ENCODE assay signal across 23 cellular contexts in the genomic region with DNA sequence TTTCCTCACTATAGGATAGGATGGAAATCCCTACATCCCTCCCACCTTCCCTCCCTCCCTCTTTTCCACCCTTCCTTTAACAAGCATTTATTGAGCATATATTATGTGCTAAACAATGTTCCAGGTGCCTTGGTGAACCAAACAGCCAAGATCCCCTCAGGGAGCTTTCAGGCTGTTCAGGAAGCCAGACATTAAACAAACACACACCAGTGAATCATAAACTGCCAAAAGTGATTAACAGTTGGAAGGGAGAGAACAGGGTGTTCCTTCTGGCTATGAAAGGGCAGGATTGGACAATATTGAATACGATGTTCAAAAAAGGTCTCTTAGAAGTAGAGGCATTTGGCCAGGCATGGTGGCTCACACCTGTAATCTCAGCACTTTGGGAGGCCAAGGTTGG.
"Had no signal": no experiment of that assay in that cellular context is flagged by ENCODE, and none has a peak within 500 bp of the region (broad histone marks: within the 10 kb centered on the region; RNA-seq: fewer than 3 reads in every experiment).

No MANE protein-coding gene starts in this region.

- H3K36me3 ChIP-seq: cardiac muscle cell, gastrocnemius medialis, pancreas, right lobe of liver, uterus had no signal

- DNase-seq: activated CD4-positive, alpha-beta memory T cell treated with anti-CD3 and anti-CD28 coated beads for 36 hours; activated CD4-positive, alpha-beta T cell treated with anti-CD3 and anti-CD28 coated beads for 48 hours; activated naive CD4-positive, alpha-beta T cell treated with Interleukin-2 at 50 U/mL for 16 hours; activated naive CD8-positive, alpha-beta T cell treated with anti-CD3 and anti-CD28 coated beads for 36 hours; activated T-cell treated with anti-CD3 and anti-CD28 coated beads, Interleukin-2, amount 50 U/mL, for 48 hours; amniotic stem cell; cortex of kidney; erythroblast; gastrocnemius medialis; head of caudate nucleus; hypothalamus; islet precursor cell; left colon; mesenchymal stem cell; nephron progenitor cell; pancreas; right lobe of liver; small intestine; stimulated activated CD4-positive, alpha-beta T cell treated with anti-CD3 and anti-CD28 coated beads, Interleukin-2, amount 100 ng/mL, for 24 hours; trophoblast cell; uterus had no signal

- ATAC-seq: gastrocnemius medialis; left colon; pancreas; right lobe of liver; stimulated activated effector memory CD8-positive, alpha-beta T cell treated with anti-CD3 and anti-CD28 coated beads, Interleukin-12 subunit alpha, Interleukin-12 subunit beta, amount 100 ng/mL, for 72 hours had no signal

- H3K4me3 Mint-ChIP-seq: activated CD4-positive, alpha-beta memory T cell treated with anti-CD3 and anti-CD28 coated beads for 36 hours; activated naive CD8-positive, alpha-beta T cell treated with anti-CD3 and anti-CD28 coated beads for 36 hours; nephron progenitor cell; stimulated activated effector memory CD8-positive, alpha-beta T cell treated with anti-CD3 and anti-CD28 coated beads, Interleukin-12 subunit alpha, Interleukin-12 subunit beta, amount 100 ng/mL, for 72 hours had no signal

- H3K27ac ChIP-seq: cardiac muscle cell, gastrocnemius medialis, pancreas, right lobe of liver, uterus had no signal

- H3K4me1 Mint-ChIP-seq: activated naive CD8-positive, alpha-beta T cell treated with anti-CD3 and anti-CD28 coated beads for 36 hours; nephron progenitor cell; stimulated activated effector memory CD8-positive, alpha-beta T cell treated with anti-CD3 and anti-CD28 coated beads, Interleukin-12 subunit alpha, Interleukin-12 subunit beta, amount 100 ng/mL, for 72 hours had no signal

- H3K27me3 ChIP-seq: cardiac muscle cell, gastrocnemius medialis, pancreas, right lobe of liver, uterus had no signal

- H3K4me3 ChIP-seq: cardiac muscle cell, gastrocnemius medialis, pancreas, right lobe of liver, uterus had no signal

- H3K27ac Mint-ChIP-seq: activated CD4-positive, alpha-beta memory T cell treated with anti-CD3 and anti-CD28 coated beads for 36 hours; activated naive CD8-positive, alpha-beta T cell treated with anti-CD3 and anti-CD28 coated beads for 36 hours; nephron progenitor cell; stimulated activated effector memory CD8-positive, alpha-beta T cell treated with anti-CD3 and anti-CD28 coated beads, Interleukin-12 subunit alpha, Interleukin-12 subunit beta, amount 100 ng/mL, for 72 hours had no signal

- H3K36me3 Mint-ChIP-seq: activated naive CD8-positive, alpha-beta T cell treated with anti-CD3 and anti-CD28 coated beads for 36 hours; stimulated activated effector memory CD8-positive, alpha-beta T cell treated with anti-CD3 and anti-CD28 coated beads, Interleukin-12 subunit alpha, Interleukin-12 subunit beta, amount 100 ng/mL, for 72 hours had no signal

- H3K9me3 ChIP-seq: gastrocnemius medialis, pancreas, right lobe of liver, uterus had no signal

- H3K9me3 Mint-ChIP-seq: activated CD4-positive, alpha-beta memory T cell treated with anti-CD3 and anti-CD28 coated beads for 36 hours; stimulated activated effector memory CD8-positive, alpha-beta T cell treated with anti-CD3 and anti-CD28 coated beads, Interleukin-12 subunit alpha, Interleukin-12 subunit beta, amount 100 ng/mL, for 72 hours had no signal

- H3K4me1 ChIP-seq: gastrocnemius medialis, pancreas, right lobe of liver, uterus had no signal
